Comparison of ENCODE assay signal across 8 cellular contexts in the genomic region with DNA sequence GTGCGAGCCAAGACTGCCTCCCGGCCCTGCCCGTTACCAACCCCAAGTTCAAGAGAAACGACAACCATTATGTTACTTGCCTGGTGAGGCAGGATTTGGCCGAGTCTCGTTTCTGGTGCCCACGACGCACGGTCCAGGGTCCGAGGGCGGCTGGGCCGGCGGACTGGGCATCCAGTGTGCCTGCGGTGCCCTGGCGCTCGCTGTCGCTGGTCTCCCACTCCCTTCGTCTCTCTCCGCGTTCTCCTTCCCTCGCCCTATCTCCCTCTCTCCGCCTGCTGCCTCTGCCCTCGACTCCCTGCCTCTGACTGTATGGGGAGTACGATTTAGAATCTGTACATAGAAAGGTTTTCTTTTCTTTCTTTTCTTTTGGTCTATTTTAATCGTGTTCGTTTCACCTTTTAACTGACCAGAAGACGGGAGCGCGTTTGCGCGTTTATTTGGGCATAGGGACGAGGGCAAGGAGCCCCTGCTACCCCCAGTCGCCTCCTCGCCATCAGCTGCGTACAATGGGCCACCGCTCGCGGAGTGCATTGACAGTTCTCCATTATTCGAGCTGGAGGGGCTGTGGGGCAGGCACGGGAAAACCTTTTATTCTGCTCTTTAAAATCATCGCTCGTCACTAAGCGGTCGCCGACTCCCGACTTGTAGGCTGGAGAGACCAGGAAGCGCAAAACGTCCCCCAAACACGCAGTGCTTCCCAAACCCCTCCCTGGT. TPM values are rescaled to one million over a fixed set of nuclear protein-coding genes. Genes with fewer than 3 reads are reported as not detected.
DNase-seq lines count a peak whose midpoint lies in the region; ATAC-seq and TF ChIP-seq lines count a peak whose summit lies in the region.

No MANE protein-coding gene starts in this region.

- peak overlapping the region; percentile 98 for H4K91ac ChIP-seq in IMR-90 (ENCODE audit: insufficient read depth, low read depth, low read length)

- CTCF ChIA-PET in IMR-90 (lab: Yijun Ruan, JAX): no interaction called here

- no peak for TF ChIP-seq POLR2A in IMR-90 (IDR thresholded peaks at IDR 0.05; ENCODE audit: low read depth, low read length)

- H3K9ac ChIP-seq in IMR-90 (ENCODE audit: low read depth, low read length): peak overlapping the region; percentile 93

- intact Hi-C loops in IMR-90 (cut with micrococcal nuclease): loop anchor here (1.0 to 10.0 kb wide), 8 partner anchors 393 to 1272 kb away; no protein-coding TSS in a partner anchor

- 1% methylated on average over 13 of the region's 49 CpGs; no CpG with 5 or more reads in 1 of the 2 experiments for WGBS in IMR-90 (ENCODE audit: extremely low coverage in 2 of 2, insufficient read length in 1 of 2), 2 experiments
- WGBS in lung, 2 donors: 4% methylated on average over 49 of the region's 49 CpGs

- peak overlapping the region; percentile 94 for H2BK120ac ChIP-seq in IMR-90 (ENCODE audit: low read depth, low read length)

- POLR2A ChIA-PET in IMR-90 (lab: Charles Lee; ENCODE audit: unreplicated experiment): no interaction called here

- H3K23ac ChIP-seq in IMR-90 (ENCODE audit: low read depth, low read length): peak overlapping the region; percentile 99

- in situ Hi-C loops in IMR-90 (cut with MboI; ENCODE audit: low sequenced_read_pairs): loop anchor here (10.0 to 25.0 kb wide), 4 partner anchors 334 to 1268 kb away; no protein-coding TSS in a partner anchor

- peak overlapping the region; percentile 91 for H2AFZ ChIP-seq in IMR-90 (replicated peaks; ENCODE audit: low read length, poor library complexity)

- TF ChIP-seq CTCF in IMR-90 (conservative IDR thresholded peaks at IDR 0.05; ENCODE audit: low read depth, low read length): no peak
- no peak for TF ChIP-seq CTCF in lung (IDR thresholded peaks at IDR 0.05; ENCODE audit: control extremely low read depth, extremely low read depth)

- peak overlapping the region; percentile 79 to 100 for H4K8ac ChIP-seq in IMR-90 (ENCODE audit: low read depth in 2 of 2, low read length in 2 of 2)

- H2BK5ac ChIP-seq in IMR-90 (ENCODE audit: low read depth, low read length, poor library complexity, severe bottlenecking): peak overlapping the region; percentile 98

- no peaks in the 10 kb centered on the region for H3K9me3 Mint-ChIP-seq in central memory CD8-positive, alpha-beta T cell

- dilution Hi-C loops in IMR-90 (cut with HindIII; ENCODE audit: low sequenced_read_pairs, unreplicated experiment): no loop called here

- peaks cover 4% of the 10 kb centered on the region for H3K36me3 Mint-ChIP-seq in central memory CD8-positive, alpha-beta T cell (ENCODE audit: insufficient read depth)

- peak overlapping the region; percentile 98 for H3K4ac ChIP-seq in IMR-90 (ENCODE audit: low read depth, low read length)

- peak overlapping the region; percentile 92 for H2AK5ac ChIP-seq in IMR-90 (ENCODE audit: low read depth, low read length)

- H3K18ac ChIP-seq in IMR-90 (ENCODE audit: low read depth, low read length): peak overlapping the region; percentile 96

- ATAC-seq in IMR-90 (ENCODE audit: low read depth) (no peak), lung (ENCODE audit: insufficient read depth, low FRiP score) (no peak), GM18907 (IDR thresholded peaks at IDR 0.05; ENCODE audit: unreplicated experiment) (no peak)
- ATAC-seq in central memory CD8-positive, alpha-beta T cell (replicated peaks; ENCODE audit: extremely low read depth, poor library complexity, severe bottlenecking): peak; percentile 10

- H2AK9ac ChIP-seq in IMR-90 (replicated peaks; ENCODE audit: low read depth, low read length, poor library complexity): peak overlapping the region; percentile 93

- H2BK15ac ChIP-seq in IMR-90 (ENCODE audit: low read depth, low read length): peak overlapping the region; percentile 86; the same call in 2 of the 3 replicates

- H3K4me3 Mint-ChIP-seq in central memory CD8-positive, alpha-beta T cell: no peak overlapping the region

- peak overlapping the region; percentile 78 for H3K4me2 ChIP-seq in IMR-90 (ENCODE audit: low read depth, low read length)

- peak overlapping the region; percentile 84 for H2BK20ac ChIP-seq in IMR-90 (ENCODE audit: low read depth, low read length)

- H3K27me3 ChIP-seq in IMR-90 (ENCODE audit: control insufficient read depth, insufficient read depth, low read length) (no peaks in the 10 kb centered on the region), lung (ENCODE audit: control insufficient read depth, insufficient read depth) (no peaks in the 10 kb centered on the region)

- H3K9me3 ChIP-seq in IMR-90 (ENCODE audit: control insufficient read depth, insufficient read depth, low read length): no peaks in the 10 kb centered on the region
- no peaks in the 10 kb centered on the region for H3K9me3 ChIP-seq in lung (ENCODE audit: control insufficient read depth in 2 of 2, insufficient read depth in 1 of 2, low read length in 1 of 2)

- H3K14ac ChIP-seq in IMR-90 (replicated peaks; ENCODE audit: low read depth, low read length): peak overlapping the region; percentile 95

- peak overlapping the region; percentile 96 for H3K27ac ChIP-seq in IMR-90 (ENCODE audit: insufficient read depth, low read length)
- peak overlapping the region in 1 of 2 donors; percentile 92 for H3K27ac ChIP-seq in lung (ENCODE audit: low read depth in 1 of 2, low read length in 1 of 2)

- peaks cover 6% of the 10 kb centered on the region for H3K4me1 ChIP-seq in IMR-90 (ENCODE audit: control insufficient read depth, insufficient read depth, low read length)
- peaks cover 0 to 19% of the 10 kb centered on the region in 2 donors for H3K4me1 ChIP-seq in lung (ENCODE audit: control insufficient read depth in 2 of 2, insufficient read depth in 2 of 2, low read length in 2 of 2)

- BruUV-seq in IMR-90 (replicated peaks; lab: Mats Ljungman, UMichigan): no TSS peak

- peak; percentile 69 for DNase-seq in DMS53 (lab: John Stamatoyannopoulos, UW)
- peak; percentile 63 for DNase-seq in IMR-90
- no peak for DNase-seq in central memory CD8-positive, alpha-beta T cell (ENCODE audit: low spot score in 2 of 2)
- no peak for DNase-seq in lung (ENCODE audit: low spot score)
- no peak for DNase-seq in NCI-H2227 treated with DMSO at 0.1 percent for 48 hours (lab: John Stamatoyannopoulos, UW)
- DNase-seq in stimulated activated CD4-positive, alpha-beta T cell treated with anti-CD3 and anti-CD28 coated beads, Interleukin-1b, Interleukin-23, amount 100 ng/mL, for 48 hours: no peak
- no peak for DNase-seq in NCI-H2171 (lab: John Stamatoyannopoulos, UW)

- H3K36me3 ChIP-seq in IMR-90 (ENCODE audit: control insufficient read depth, insufficient read depth, low read length): peaks cover 4% of the 10 kb centered on the region
- no peaks in the 10 kb centered on the region for H3K36me3 ChIP-seq in lung (ENCODE audit: control insufficient read depth in 2 of 2, insufficient read depth in 2 of 2, low read length in 2 of 2)

- peaks cover 13% of the 10 kb centered on the region for H3K4me1 Mint-ChIP-seq in central memory CD8-positive, alpha-beta T cell

- no peaks in the 10 kb centered on the region for H3K9me1 ChIP-seq in IMR-90 (ENCODE audit: insufficient read depth, low read length)

- TF ChIP-seq RAD21 in IMR-90 (IDR thresholded peaks at IDR 0.05; ENCODE audit: low read length): no peak

- no peaks in the 10 kb centered on the region for H4K20me1 ChIP-seq in IMR-90 (ENCODE audit: insufficient read depth, low read length)

- H4K5ac ChIP-seq in IMR-90 (ENCODE audit: low read depth, low read length): peak overlapping the region; percentile 67

- H3K56ac ChIP-seq in IMR-90 (ENCODE audit: extremely low read depth, insufficient read depth, low read length): peak overlapping the region; percentile 95

- peaks cover 13 to 33% of the 10 kb centered on the region in 2 experiments for H3K79me1 ChIP-seq in IMR-90 (ENCODE audit: low read depth in 1 of 2, low read length in 2 of 2)

- peak overlapping the region; percentile 7 for H3K27ac Mint-ChIP-seq in central memory CD8-positive, alpha-beta T cell (ENCODE audit: low read depth)

- H3K27me3 Mint-ChIP-seq in central memory CD8-positive, alpha-beta T cell: peaks cover 38% of the 10 kb centered on the region

- H3K4me3 ChIP-seq in IMR-90 (ENCODE audit: insufficient read depth, low read depth, low read length): peak overlapping the region; percentile 81
- H3K4me3 ChIP-seq in lung: peak overlapping the region; percentile 50

TF ChIP-seq in IMR-90, 13 proteins besides CTCF, POLR2A, EP300 and RAD21:
- no peak for TF ChIP-seq RFX5 (IDR thresholded peaks at IDR 0.05; ENCODE audit: low read depth, low read length)
- TF ChIP-seq, protein P1, sequence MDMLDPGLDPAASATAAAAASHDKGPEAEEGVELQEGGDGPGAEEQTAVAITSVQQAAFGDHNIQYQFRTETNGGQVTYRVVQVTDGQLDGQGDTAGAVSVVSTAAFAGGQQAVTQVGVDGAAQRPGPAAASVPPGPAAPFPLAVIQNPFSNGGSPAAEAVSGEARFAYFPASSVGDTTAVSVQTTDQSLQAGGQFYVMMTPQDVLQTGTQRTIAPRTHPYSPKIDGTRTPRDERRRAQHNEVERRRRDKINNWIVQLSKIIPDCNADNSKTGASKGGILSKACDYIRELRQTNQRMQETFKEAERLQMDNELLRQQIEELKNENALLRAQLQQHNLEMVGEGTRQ (IDR thresholded peaks at IDR 0.05; ENCODE audit: low read depth, low read length): no peak
- TF ChIP-seq MAZ (IDR thresholded peaks at IDR 0.05; ENCODE audit: borderline replicate concordance, low read depth, low read length): no peak
- TF ChIP-seq BHLHE40 (IDR thresholded peaks at IDR 0.05; ENCODE audit: low read depth, low read length): no peak
- TF ChIP-seq MAFK (IDR thresholded peaks at IDR 0.05; ENCODE audit: low read depth, low read length): no peak
TF ChIP-seq in IMR-90: peak in this region for 0.

RNA-seq across cellular contexts. Expression of a gene that starts 0.5 kb away (rescaled TPM):
- 12.5 and 17.8 TPM in 2 replicates for total RNA-seq in IMR-90 (2012; rRNA removed)
- polyA plus RNA-seq in IMR-90 (2012; rRNA removed): 12.1 and 12.8 TPM in 2 replicates
- polyA plus RNA-seq in IMR-90 (2012; cell fraction: cytosol; rRNA removed): 3.6 and 4.5 TPM in 2 replicates
- 7.6 and 30.6 TPM in 2 replicates for polyA plus RNA-seq in IMR-90 (2012; cell fraction: nucleus; rRNA removed; ENCODE audit: low replicate concordance)
- total RNA-seq in lung: 10 to 100 TPM in 1 of 2 donors, 1 to 10 TPM in 1; 8.9 to 50.0 TPM
- 10 to 100 TPM in 1 of 2 donors, 1 to 10 TPM in 1; 3.6 to 12.9 TPM for polyA plus RNA-seq in lung

RNA-seq across cellular contexts. Expression of a gene that starts 2.5 kb away (rescaled TPM):
- 18.1 and 19.0 TPM in 2 replicates for total RNA-seq in IMR-90 (2012; rRNA removed)
- 160 and 175 TPM in 2 replicates for polyA plus RNA-seq in IMR-90 (2012; rRNA removed)
- 80.6 and 211 TPM in 2 replicates for polyA plus RNA-seq in IMR-90 (2012; cell fraction: cytosol; rRNA removed)
- polyA plus RNA-seq in IMR-90 (2012; cell fraction: nucleus; rRNA removed; ENCODE audit: low replicate concordance): 153 and 546 TPM in 2 replicates
- total RNA-seq in lung: 100 to 1,000 TPM in 1 of 2 donors, 10 to 100 TPM in 1; 57.3 to 104 TPM
- 10 to 100 TPM; 15.2 to 59.3 TPM for polyA plus RNA-seq in lung

Comparison
In these comparisons a context has a peak if more than half of its experiments do, and no peak if none do; other contexts are left out.
1. DNase-seq: peak in DMS53 (single experiment) and IMR-90 (single experiment); none in central memory CD8-positive, alpha-beta T cell (0 of 2), lung (single experiment), NCI-H2227 treated with DMSO at 0.1 percent for 48 hours (single experiment), stimulated activated CD4-positive, alpha-beta T cell treated with anti-CD3 and anti-CD28 coated beads, Interleukin-1b, Interleukin-23, amount 100 ng/mL, for 48 hours (single experiment) and NCI-H2171 (single experiment).